In the genomic region with DNA sequence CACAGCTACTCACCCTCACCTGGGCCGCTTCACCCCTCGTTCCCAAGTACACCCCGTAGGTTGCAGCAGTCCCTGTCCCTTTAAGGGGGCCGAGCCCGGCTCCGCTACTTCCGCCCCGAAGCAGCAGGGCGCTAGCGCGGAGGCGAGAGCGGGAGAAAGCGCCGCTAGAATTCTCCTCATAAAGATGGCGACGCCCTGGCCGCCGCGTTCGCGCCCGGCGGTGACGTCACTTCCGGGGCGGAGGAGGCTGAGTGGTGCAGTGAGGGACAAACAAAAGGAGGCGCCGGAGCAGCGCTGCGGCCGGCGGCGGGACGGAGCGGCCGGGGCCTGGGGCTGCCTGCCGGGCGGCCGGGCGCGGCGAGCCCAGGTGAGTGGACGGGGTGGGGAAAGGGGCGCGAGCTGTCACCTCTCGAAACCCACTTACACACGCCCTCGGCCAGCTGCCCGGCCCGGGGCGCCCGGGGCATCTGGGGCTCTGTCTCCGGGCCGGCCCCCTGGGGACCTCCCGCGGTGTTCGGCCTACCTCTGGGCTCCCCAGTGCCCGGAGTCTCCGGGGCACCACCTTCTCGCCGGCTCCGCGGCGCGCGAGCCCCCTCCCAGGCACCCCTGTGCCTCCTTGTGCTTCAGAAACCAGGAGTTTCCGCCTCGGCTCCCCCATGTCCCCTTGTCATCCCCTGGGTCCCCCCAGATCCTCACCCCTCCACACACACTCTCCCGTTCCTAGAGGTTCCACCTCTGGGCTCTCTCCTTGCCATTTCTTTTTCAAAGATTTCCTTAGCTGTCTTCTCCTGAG, we compare ENCODE assay signal across 8 cellular contexts. TPM values are rescaled to one million over a fixed set of nuclear protein-coding genes. Genes with fewer than 3 reads are reported as not detected.
DNase-seq lines count a peak whose midpoint lies in the region; ATAC-seq and TF ChIP-seq lines count a peak whose summit lies in the region.

A gene (minus strand): TSS at position 67 of the 793 bp plus-strand sequence. CDS start 36,545 bp downstream, outside the sequence.
A gene (plus strand): TSS at position 250 of the 793 bp plus-strand sequence. CDS start 25,032 bp downstream, outside the sequence.

- ATAC-seq in GM18502 (IDR thresholded peaks at IDR 0.05; ENCODE audit: poor library complexity, unreplicated experiment) (peak; percentile 85), HG02943 (IDR thresholded peaks at IDR 0.05; ENCODE audit: low read depth, unreplicated experiment) (peak; percentile 78), T-helper 17 cell (peak; percentile 97)

- peaks cover 52% of the 10 kb centered on the region for H3K4me1 Mint-ChIP-seq in T-helper 17 cell
- peaks cover 20% of the 10 kb centered on the region for H3K4me1 Mint-ChIP-seq in progenitor cell of endocrine pancreas (ENCODE audit: low read depth)

- no peaks in the 10 kb centered on the region for H3K9me3 ChIP-seq in T-helper 17 cell (ENCODE audit: control insufficient read depth, low read length, poor library complexity, severe bottlenecking)
- H3K9me3 ChIP-seq in left ventricle myocardium inferior (replicated peaks): no peaks in the 10 kb centered on the region

- H3K27me3 Mint-ChIP-seq in T-helper 17 cell (no peaks in the 10 kb centered on the region), progenitor cell of endocrine pancreas (no peaks in the 10 kb centered on the region)

- H3K9me3 Mint-ChIP-seq in progenitor cell of endocrine pancreas (ENCODE audit: low read depth): no peaks in the 10 kb centered on the region

- peak within 1 kb of the TSS; percentile 93 for H3K27ac Mint-ChIP-seq in T-helper 17 cell
- peak within 1 kb of the TSS; percentile 96 for H3K27ac Mint-ChIP-seq in progenitor cell of endocrine pancreas

- peak within 1 kb of the TSS; percentile 98 for H3K27ac ChIP-seq in left ventricle myocardium inferior (replicated peaks)

- no peaks in the 10 kb centered on the region for H3K27me3 ChIP-seq in left ventricle myocardium inferior (ENCODE audit: low read depth)

- H3K4me3 Mint-ChIP-seq in T-helper 17 cell: peak within 1 kb of the TSS; percentile 94
- peak within 1 kb of the TSS; percentile 97 for H3K4me3 Mint-ChIP-seq in progenitor cell of endocrine pancreas (ENCODE audit: low read depth)

- DNase-seq in NCI-H187 (lab: John Stamatoyannopoulos, UW) (peak; percentile 50 to 88), T-helper 17 cell (peak; percentile 96 to 98 (median 96)), amygdala (lab: John Stamatoyannopoulos, UW) (peak; percentile 64 to 99 (median 95)), left ventricle myocardium inferior (peak; percentile 98), progenitor cell of endocrine pancreas (ENCODE audit: low spot score, unreplicated experiment) (peak; percentile 95), ureter (ENCODE audit: low spot score) (peak; percentile 98)

- peaks cover 94% of the 10 kb centered on the region for H3K4me1 ChIP-seq in left ventricle myocardium inferior

- H3K36me3 ChIP-seq in left ventricle myocardium inferior: peaks cover 15% of the 10 kb centered on the region

- peak; percentile 27 for TF ChIP-seq CTCF in left ventricle myocardium inferior (IDR thresholded peaks at IDR 0.05; ENCODE audit: borderline replicate concordance)
- TF ChIP-seq CTCF in progenitor cell of endocrine pancreas (IDR thresholded peaks at IDR 0.05; ENCODE audit: unreplicated experiment): no peak

- intact Hi-C loops in left ventricle myocardium inferior (cut with micrococcal nuclease): no loop called here

- H3K36me3 Mint-ChIP-seq in T-helper 17 cell (ENCODE audit: low read depth) (peaks cover 3% of the 10 kb centered on the region), progenitor cell of endocrine pancreas (ENCODE audit: insufficient read depth) (peaks cover 2% of the 10 kb centered on the region)

- peak within 1 kb of the TSS; percentile 94 for H3K4me3 ChIP-seq in left ventricle myocardium inferior

RNA-seq across cellular contexts. Expression of the first gene that starts in this region (rescaled TPM):
- total RNA-seq in T-helper 17 cell (1 to 10 TPM; 4.8 to 5.7 TPM), left ventricle myocardium inferior (12.1 TPM), progenitor cell of endocrine pancreas (11.5 and 11.7 TPM in 2 replicates), ureter (13.0 TPM)

RNA-seq across cellular contexts. Expression of the second gene that starts in this region (rescaled TPM):
- total RNA-seq in T-helper 17 cell (10 to 100 TPM; 28.9 to 30.3 TPM), left ventricle myocardium inferior (19.8 TPM), progenitor cell of endocrine pancreas (38.2 and 38.8 TPM in 2 replicates), ureter (37.1 TPM)

Comparison
In these comparisons a context has a peak if more than half of its experiments do, and no peak if none do; other contexts are left out.
1. Peak in every context shown above with its lines: DNase-seq, ATAC-seq, H3K4me3 ChIP-seq and H3K27ac ChIP-seq.